39 cellular contexts compared by ENCODE assay signal in the genomic region with DNA sequence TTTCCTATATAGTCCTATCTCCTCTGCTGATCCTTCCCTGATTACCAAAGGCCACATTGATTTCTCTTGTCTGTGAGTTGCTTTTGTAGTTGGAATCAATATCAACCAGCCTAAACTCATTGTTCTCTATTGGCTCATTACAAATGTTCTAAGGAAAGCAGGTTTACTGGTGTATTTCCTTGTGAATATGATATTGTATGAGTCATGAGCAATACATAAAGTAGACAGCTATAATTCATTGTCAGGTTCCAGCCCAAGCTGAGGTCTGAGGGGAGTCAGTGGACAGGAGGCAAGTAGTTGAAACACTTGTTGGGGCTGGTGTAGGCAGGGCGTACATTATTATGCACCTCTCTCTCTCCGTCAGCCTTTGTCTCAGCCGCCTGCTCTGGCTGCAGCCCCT.
"Had no signal": no experiment of that assay in that cellular context is flagged by ENCODE, and none has a peak within 500 bp of the region (broad histone marks: within the 10 kb centered on the region; RNA-seq: fewer than 3 reads in every experiment).

No MANE protein-coding gene starts in this region.

- H3K27ac ChIP-seq: brain microvascular endothelial cell, Peyer's patch, VCaP had no signal

- H3K27me3 Mint-ChIP-seq: activated B cell treated with CpG ODN at 0.5 μM for 24 hours; activated CD4-positive, alpha-beta memory T cell treated with anti-CD3 and anti-CD28 coated beads for 36 hours; activated CD8-positive, alpha-beta memory T cell treated with anti-CD3 and anti-CD28 coated beads, Interleukin-2, amount 10 ng/mL, durations not matched to agents 7 days and 5 days; activated naive CD8-positive, alpha-beta T cell treated with anti-CD3 and anti-CD28 coated beads for 36 hours; activated T-helper 17 cell treated with anti-CD3 and anti-CD28 coated beads, Interleukin-2, amount 50 U/mL, for 72 hours had no signal

- H3K9me3 ChIP-seq: Peyer's patch had no signal

- ATAC-seq: activated CD8-positive, alpha-beta memory T cell treated with anti-CD3 and anti-CD28 coated beads, Interleukin-2, amount 10 ng/mL, durations not matched to agents 7 days and 5 days; activated T-cell treated with anti-CD3 and anti-CD28 coated beads, Interleukin-2, amount 50 U/mL, for 72 hours; activated T-helper 17 cell treated with anti-CD3 and anti-CD28 coated beads, Interleukin-2, amount 50 U/mL, for 72 hours; Right ventricle myocardium inferior; SK-N-SH treated with all-trans-retinoic acid at 6 μM for 48 hours had no signal

- H3K4me1 Mint-ChIP-seq: activated B cell treated with CpG ODN at 0.5 μM for 24 hours; activated CD8-positive, alpha-beta memory T cell treated with anti-CD3 and anti-CD28 coated beads, Interleukin-2, amount 10 ng/mL, durations not matched to agents 7 days and 5 days; activated naive CD8-positive, alpha-beta T cell treated with anti-CD3 and anti-CD28 coated beads for 36 hours; activated T-helper 17 cell treated with anti-CD3 and anti-CD28 coated beads, Interleukin-2, amount 50 U/mL, for 72 hours had no signal

- H3K36me3 Mint-ChIP-seq: activated CD4-positive, alpha-beta memory T cell treated with anti-CD3 and anti-CD28 coated beads for 36 hours; activated CD8-positive, alpha-beta memory T cell treated with anti-CD3 and anti-CD28 coated beads, Interleukin-2, amount 10 ng/mL, durations not matched to agents 7 days and 5 days; activated naive CD8-positive, alpha-beta T cell treated with anti-CD3 and anti-CD28 coated beads for 36 hours had no signal

- H3K4me3 ChIP-seq: Peyer's patch had no signal

- H3K4me1 ChIP-seq: Peyer's patch had no signal

- H3K27ac Mint-ChIP-seq: activated B cell treated with CpG ODN at 0.5 μM for 24 hours; activated CD4-positive, alpha-beta memory T cell treated with anti-CD3 and anti-CD28 coated beads for 36 hours; activated CD8-positive, alpha-beta memory T cell treated with anti-CD3 and anti-CD28 coated beads, Interleukin-2, amount 10 ng/mL, durations not matched to agents 7 days and 5 days; activated naive CD8-positive, alpha-beta T cell treated with anti-CD3 and anti-CD28 coated beads for 36 hours; activated T-cell treated with anti-CD3 and anti-CD28 coated beads, Interleukin-2, amount 50 U/mL, for 72 hours; activated T-helper 17 cell treated with anti-CD3 and anti-CD28 coated beads, Interleukin-2, amount 50 U/mL, for 72 hours had no signal

- H3K9me3 Mint-ChIP-seq: activated B cell treated with CpG ODN at 0.5 μM for 24 hours; activated CD4-positive, alpha-beta memory T cell treated with anti-CD3 and anti-CD28 coated beads for 36 hours; activated naive CD8-positive, alpha-beta T cell treated with anti-CD3 and anti-CD28 coated beads for 36 hours had no signal

- H3K27me3 ChIP-seq: brain microvascular endothelial cell, Peyer's patch had no signal

- H3K4me3 Mint-ChIP-seq: activated B cell treated with CpG ODN at 0.5 μM for 24 hours; activated CD4-positive, alpha-beta memory T cell treated with anti-CD3 and anti-CD28 coated beads for 36 hours; activated CD8-positive, alpha-beta memory T cell treated with anti-CD3 and anti-CD28 coated beads, Interleukin-2, amount 10 ng/mL, durations not matched to agents 7 days and 5 days; activated naive CD8-positive, alpha-beta T cell treated with anti-CD3 and anti-CD28 coated beads for 36 hours; activated T-cell treated with anti-CD3 and anti-CD28 coated beads, Interleukin-2, amount 50 U/mL, for 72 hours; activated T-helper 17 cell treated with anti-CD3 and anti-CD28 coated beads, Interleukin-2, amount 50 U/mL, for 72 hours had no signal

- DNase-seq: activated B cell treated with CpG ODN at 0.5 μM for 24 hours; activated CD4-positive, alpha-beta memory T cell treated with anti-CD3 and anti-CD28 coated beads for 36 hours; activated CD4-positive, alpha-beta T cell treated with anti-CD3 and anti-CD28 coated beads for 4 hours; activated CD4-positive, alpha-beta T cell treated with anti-CD3 and anti-CD28 coated beads, Interleukin-2, amount 50 U/mL, for 1 hour; activated CD4-positive, CD25-positive, alpha-beta regulatory T cell treated with anti-CD3 and anti-CD28 coated beads, Interleukin-2, amount 50 U/mL, for 72 hours; activated CD8-positive, alpha-beta memory T cell treated with anti-CD3 and anti-CD28 coated beads for 24 hours; activated CD8-positive, alpha-beta memory T cell treated with anti-CD3 and anti-CD28 coated beads, Interleukin-2, amount 10 ng/mL, durations not matched to agents 7 days and 5 days; activated CD8-positive, alpha-beta memory T cell treated with anti-CD3 and anti-CD28 coated beads, Interleukin-2, amount 50 U/mL, for 48 hours; activated effector memory CD4-positive, alpha-beta T cell treated with anti-CD3 and anti-CD28 coated beads, Interleukin-2, amount 50 U/mL, for 16 hours; activated naive CD4-positive, alpha-beta T cell; activated naive CD4-positive, alpha-beta T cell treated with anti-CD3 and anti-CD28 coated beads, Interleukin-2, amount 50 U/mL, for 16 hours; activated naive CD8-positive, alpha-beta T cell treated with anti-CD3 and anti-CD28 coated beads for 36 hours; activated T-cell treated with anti-CD3 and anti-CD28 coated beads, Interleukin-2, amount 50 U/mL, for 72 hours; amniotic stem cell; aorta; brain microvascular endothelial cell; Karpas-422; KBM-7; NCI-H1105; NCI-H1417 treated with DMSO at 0.1 percent for 48 hours; NCI-H187 treated with DMSO at 0.1 percent for 48 hours; NCI-H2081; NCI-H2171 treated with DMSO at 0.1 percent for 48 hours; NCI-H2227 treated with DMSO at 0.1 percent for 48 hours; NCI-H446; NCI-H510A treated with DMSO at 0.1 percent for 48 hours; NCI-H526 treated with DMSO at 0.1 percent for 48 hours; NCI-H82; Peyer's patch; RPMI8226; SIG-M5; SW 1271; T-helper 1 cell; T-helper 2 cell; T-helper 9 cell had no signal

- H3K36me3 ChIP-seq: brain microvascular endothelial cell, Peyer's patch had no signal
